Comparison of ENCODE assay signal across 9 cellular contexts in the genomic region with DNA sequence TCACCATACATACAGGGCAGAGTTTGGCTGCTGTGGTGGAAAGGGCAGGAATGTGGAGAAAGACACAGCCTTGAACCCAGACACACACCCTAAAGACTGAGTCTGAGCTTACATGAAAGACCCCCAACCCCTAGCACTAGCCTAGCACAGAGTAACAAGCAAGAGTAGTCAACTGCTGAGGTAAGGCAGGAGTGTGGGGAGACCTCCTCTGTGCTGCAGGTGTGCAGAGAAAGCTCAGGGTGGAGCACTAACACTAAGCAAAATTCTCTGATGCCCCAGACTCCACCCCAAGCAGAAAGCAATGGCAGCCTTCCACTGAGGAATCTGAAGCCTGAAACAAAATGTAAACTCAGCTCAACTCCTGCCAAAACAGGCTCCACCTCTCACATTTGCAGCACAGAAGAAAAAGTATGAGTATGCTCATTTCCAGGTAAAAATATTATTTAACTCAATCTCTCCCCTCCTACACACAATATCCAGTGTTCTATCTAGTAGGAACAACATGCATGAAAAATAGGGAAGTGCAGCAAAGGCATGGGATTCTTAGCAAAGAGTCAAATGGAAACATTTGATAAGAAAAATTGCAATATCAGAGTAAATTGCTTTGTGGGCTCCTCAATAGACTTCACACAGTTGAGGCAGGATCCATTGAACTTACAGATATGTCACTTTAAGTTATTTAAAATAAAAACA.
DNase-seq lines count a peak whose midpoint lies in the region; TF ChIP-seq lines count a peak whose summit lies in the region.
"Had no signal": no experiment of that assay in that cellular context is flagged by ENCODE, and none has a peak within 500 bp of the region (broad histone marks: within the 10 kb centered on the region; RNA-seq: fewer than 3 reads in every experiment).

No MANE protein-coding gene starts in this region.

- DNase-seq in AG04450 (ENCODE audit: low read depth, low spot score) (peak; percentile 30), GM03348 (ENCODE audit: low spot score) (peak; percentile 24), H7 (peak; percentile 18), amniotic epithelial cell (ENCODE audit: low read depth) (peak; percentile 35), kidney glomerular epithelial cell (lab: John Stamatoyannopoulos, UW) (peak; percentile 6), occipital lobe (lab: John Stamatoyannopoulos, UW) (no peak), mesenteric fat pad (ENCODE audit: low spot score) (no peak)

- H3K4me2 ChIP-seq in KMS-11: peak overlapping the region; percentile 85

- no peaks in the 10 kb centered on the region for H3K9me3 ChIP-seq in AG04450 (ENCODE audit: control insufficient read depth, insufficient read depth, low read length)
- H3K9me3 ChIP-seq: SJCRH30 had no signal

- H3K36me3 ChIP-seq in H7 (replicated peaks; ENCODE audit: control insufficient read depth, insufficient read depth, low read length) (no peaks in the 10 kb centered on the region), KMS-11 (ENCODE audit: insufficient read depth) (no peaks in the 10 kb centered on the region)
- H3K36me3 ChIP-seq: SJCRH30 had no signal

- H3K4me3 ChIP-seq in AG04450 (ENCODE audit: low read depth, low read length): peak overlapping the region; percentile 21
- H3K4me3 ChIP-seq in H7 (ENCODE audit: insufficient read depth, low read depth, low read length): no peak overlapping the region
- no peak overlapping the region for H3K4me3 ChIP-seq in KMS-11 (IDR thresholded peaks at IDR 0.05; ENCODE audit: insufficient read depth, low read depth, low read length)
- H3K4me3 ChIP-seq: SJCRH30 had no signal

- POLR2A ChIA-PET in AG04450 (lab: Yijun Ruan, JAX): interaction anchor here (0.6 to 1.1 kb wide), 3 partner anchors 189 to 234 kb away, joined by 3 read pairs; no protein-coding TSS in a partner anchor

- peaks cover 75% of the 10 kb centered on the region for H3K4me1 ChIP-seq in KMS-11 (ENCODE audit: low read depth, poor library complexity, severe bottlenecking)
- H3K4me1 ChIP-seq: SJCRH30 had no signal

- TF ChIP-seq CTCF in AG04450 (IDR thresholded peaks at IDR 0.05; ENCODE audit: low read depth, low read length) (peak; percentile 63), KMS-11 (conservative IDR thresholded peaks at IDR 0.05; ENCODE audit: low read depth, low read length) (no peak)

- H3K79me2 ChIP-seq in KMS-11 (ENCODE audit: insufficient read depth, low read depth): peaks cover 46% of the 10 kb centered on the region; the same call in 1 of the 2 replicates

- H2AFZ ChIP-seq in KMS-11 (ENCODE audit: low read depth): no peak overlapping the region

- H3K9ac ChIP-seq in KMS-11: no peak overlapping the region

- H3K27me3 ChIP-seq in AG04450 (ENCODE audit: control insufficient read depth, insufficient read depth, low read length) (no peaks in the 10 kb centered on the region), H7 (ENCODE audit: control insufficient read depth, insufficient read depth, low read length) (no peaks in the 10 kb centered on the region), KMS-11 (ENCODE audit: insufficient read depth, low read depth) (no peaks in the 10 kb centered on the region)
- H3K27me3 ChIP-seq: SJCRH30 had no signal

- CTCF ChIA-PET in AG04450 (lab: Charles Lee): interaction anchor here (0.7 to 4.1 kb wide), 17 partner anchors 21 to 408 kb away, joined by 3 to 52 read pairs (median 4); no protein-coding TSS in a partner anchor

- peaks cover 76% of the 10 kb centered on the region for H4K20me1 ChIP-seq in KMS-11 (ENCODE audit: insufficient read depth)

- H3K27ac ChIP-seq in AG04450 (ENCODE audit: low read depth, low read length) (no peak overlapping the region), KMS-11 (no peak overlapping the region; the same call in 1 of the 2 replicates)
- H3K27ac ChIP-seq: SJCRH30 had no signal

Comparison
In these comparisons a context has a peak if more than half of its experiments do, and no peak if none do; other contexts are left out.
1. DNase-seq: peak in AG04450 (single experiment), GM03348 (single experiment), H7 (single experiment), amniotic epithelial cell (single experiment) and kidney glomerular epithelial cell (single experiment); none in occipital lobe (single experiment) and mesenteric fat pad (single experiment).